Comparison of ENCODE assay signal across 8 cellular contexts in the genomic region with DNA sequence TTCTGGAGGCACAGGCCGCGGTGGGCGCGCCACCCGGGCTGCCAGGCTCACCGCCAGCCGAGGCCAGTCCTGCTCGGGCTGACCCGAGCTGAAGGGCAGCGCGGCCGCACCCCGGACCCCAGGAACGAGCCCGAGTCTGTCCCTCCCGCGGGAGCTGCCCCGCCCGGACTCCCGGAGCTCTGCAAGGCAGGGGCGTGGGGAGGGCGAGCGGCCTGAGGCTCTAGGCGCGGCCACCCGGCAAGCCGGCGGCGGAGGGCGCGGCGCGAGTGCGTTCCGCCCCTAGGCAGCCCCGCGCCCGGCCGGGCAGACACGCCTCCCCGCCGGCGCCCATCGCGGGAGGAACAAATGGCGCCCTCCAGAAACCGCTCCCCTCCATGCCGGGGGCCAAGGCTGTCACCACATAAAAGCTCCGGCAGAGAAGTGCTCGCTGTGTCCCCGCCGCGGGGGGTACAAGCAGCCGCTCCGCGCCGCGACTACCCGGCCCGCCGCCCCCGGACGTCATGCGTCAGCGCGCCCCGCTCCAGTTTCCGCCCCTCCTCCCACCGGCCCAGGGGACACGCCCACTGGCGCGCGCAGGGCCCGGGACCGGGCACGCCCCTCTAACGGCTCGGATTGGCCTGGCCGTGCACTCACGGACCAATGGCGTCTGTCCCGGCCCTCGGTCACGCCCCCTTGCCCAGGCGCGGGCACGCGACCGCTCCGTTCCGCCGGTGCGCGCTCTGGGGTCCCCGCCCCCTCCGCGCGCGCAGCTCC. TPM values are rescaled to one million over a fixed set of nuclear protein-coding genes. Genes with fewer than 3 reads are reported as not detected.
DNase-seq lines count a peak whose midpoint lies in the region; ATAC-seq and TF ChIP-seq lines count a peak whose summit lies in the region.

No MANE protein-coding gene starts in this region.

- POLR2A ChIA-PET in IMR-90 (lab: Charles Lee; ENCODE audit: unreplicated experiment) = no interaction called here

- peak overlapping the region; percentile 89 for H3K4me3 Mint-ChIP-seq in activated T-cell treated with anti-CD3 and anti-CD28 coated beads, Interleukin-2, amount 50 U/mL, for 4 hours

- intact Hi-C loops in IMR-90 (cut with micrococcal nuclease) = loop anchor here (1.0 to 10.0 kb wide), 7 partner anchors 65 to 424 kb away; partner anchors contain the start of genes FAN1 and MTMR10

- H2BK120ac ChIP-seq in IMR-90 (ENCODE audit: low read depth, low read length) = no peak overlapping the region

- H3K4me3 ChIP-seq in IMR-90 (ENCODE audit: insufficient read depth, low read depth, low read length) (peak overlapping the region; percentile 86), esophagus (ENCODE audit: low read depth in 1 of 2, low read length in 2 of 2) (peak overlapping the region; percentile 78 to 84), mucosa of rectum (ENCODE audit: low read length in 2 of 2) (peak overlapping the region; percentile 77 to 79)

- peak overlapping the region; percentile 54 for H3K4me2 ChIP-seq in IMR-90 (ENCODE audit: low read depth, low read length)

- dilution Hi-C loops in IMR-90 (cut with HindIII; ENCODE audit: low sequenced_read_pairs, unreplicated experiment) = no loop called here

- H3K36me3 ChIP-seq in IMR-90 (ENCODE audit: control insufficient read depth, insufficient read depth, low read length) = no peaks in the 10 kb centered on the region
- peaks cover 0 to 2% of the 10 kb centered on the region in 2 donors for H3K36me3 ChIP-seq in esophagus (ENCODE audit: control insufficient read depth in 2 of 2, insufficient read depth in 2 of 2, low read length in 1 of 2)
- H3K36me3 ChIP-seq in mucosa of rectum (ENCODE audit: control insufficient read depth in 2 of 2, insufficient read depth in 2 of 2, low read length in 2 of 2) = peaks cover 0 to under 1% of the 10 kb centered on the region in 2 donors

- peak overlapping the region; percentile 77 for H3K4ac ChIP-seq in IMR-90 (ENCODE audit: low read depth, low read length)

- H2AK9ac ChIP-seq in IMR-90 (replicated peaks; ENCODE audit: low read depth, low read length, poor library complexity) = peak overlapping the region; percentile 93

- no peaks in the 10 kb centered on the region for H3K27me3 Mint-ChIP-seq in activated T-cell treated with anti-CD3 and anti-CD28 coated beads, Interleukin-2, amount 50 U/mL, for 4 hours (ENCODE audit: low read depth)

- CTCF ChIA-PET in IMR-90 (lab: Yijun Ruan, JAX) = interaction anchor here (0.8 kb wide), 1 partner anchor 109 kb away, joined by 4 read pairs; no protein-coding TSS in a partner anchor

- H3K4me1 Mint-ChIP-seq in activated T-cell treated with anti-CD3 and anti-CD28 coated beads, Interleukin-2, amount 50 U/mL, for 4 hours (ENCODE audit: low read depth) = peaks cover 43% of the 10 kb centered on the region

- peaks cover 9% of the 10 kb centered on the region for H3K9me1 ChIP-seq in IMR-90 (ENCODE audit: insufficient read depth, low read length)

- 4% methylated on average over 15 of the region's 99 CpGs; no CpG with 5 or more reads in 1 of the 2 experiments for WGBS in IMR-90 (ENCODE audit: extremely low coverage in 2 of 2, insufficient read length in 1 of 2), 2 experiments
- WGBS in esophagus, 2 donors = 0 to 1% methylated on average over 74 to 99 of the region's 99 CpGs

- no peak overlapping the region for H2BK15ac ChIP-seq in IMR-90 (ENCODE audit: low read depth, low read length)

- H3K56ac ChIP-seq in IMR-90 (ENCODE audit: extremely low read depth, insufficient read depth, low read length) = peak overlapping the region; percentile 28; the same call in 1 of the 2 replicates

- peaks cover 3% of the 10 kb centered on the region for H3K36me3 Mint-ChIP-seq in activated T-cell treated with anti-CD3 and anti-CD28 coated beads, Interleukin-2, amount 50 U/mL, for 4 hours (ENCODE audit: insufficient read depth)

- in situ Hi-C loops in IMR-90 (cut with MboI; ENCODE audit: low sequenced_read_pairs) = loop anchor here (10.0 kb wide), 1 partner anchor 159 kb away; no protein-coding TSS in a partner anchor

- no peak overlapping the region for H3K23ac ChIP-seq in IMR-90 (ENCODE audit: low read depth, low read length)

- H3K9ac ChIP-seq in IMR-90 (ENCODE audit: low read depth, low read length) = peak overlapping the region; percentile 77
- peak overlapping the region; percentile 94 to 98 for H3K9ac ChIP-seq in mucosa of rectum (ENCODE audit: low read depth in 1 of 2, low read length in 2 of 2)

- TF ChIP-seq RAD21 in IMR-90 (IDR thresholded peaks at IDR 0.05; ENCODE audit: low read length) = no peak; the same call in 1 of the 2 replicates

- H3K14ac ChIP-seq in IMR-90 (replicated peaks; ENCODE audit: low read depth, low read length) = 0 out of 2 replicates have a peak overlapping the region, but pooled peaks have one; percentile 13

- H4K5ac ChIP-seq in IMR-90 (ENCODE audit: low read depth, low read length) = 0 out of 2 replicates have a peak overlapping the region, but pooled peaks have one; percentile 11

- peak overlapping the region; percentile 81 for H2BK5ac ChIP-seq in IMR-90 (ENCODE audit: low read depth, low read length, poor library complexity, severe bottlenecking)

- H4K8ac ChIP-seq in IMR-90 (ENCODE audit: low read depth in 2 of 2, low read length in 2 of 2) = peak overlapping the region; percentile 58 to 80; a peak in 2 of 4 replicates

- TF ChIP-seq POLR2A in IMR-90 (IDR thresholded peaks at IDR 0.05; ENCODE audit: low read depth, low read length) = peak; percentile 89; the same call in 1 of the 2 replicates

- DNase-seq in DMS153 treated with DMSO at 0.1 percent for 48 hours (lab: John Stamatoyannopoulos, UW; ENCODE audit: unreplicated experiment) = peak; percentile 76
- peak; percentile 97 for DNase-seq in IMR-90
- DNase-seq in OCI-M1 (lab: John Stamatoyannopoulos, UW) = peak; percentile 97
- DNase-seq in activated T-cell treated with anti-CD3 and anti-CD28 coated beads, Interleukin-2, amount 50 U/mL, for 4 hours = peak; percentile 100
- peak; percentile 100 for DNase-seq in stimulated activated CD8-positive, alpha-beta memory T cell treated with anti-CD3 and anti-CD28 coated beads, Interleukin-4, amount 100 ng/mL, for 24 hours (ENCODE audit: low read depth)

- H3K27ac ChIP-seq in IMR-90 (ENCODE audit: insufficient read depth, low read length) (peak overlapping the region; percentile 92), esophagus (ENCODE audit: low read depth in 2 of 2, low read length in 1 of 2) (peak overlapping the region; percentile 99), mucosa of rectum (ENCODE audit: low read depth in 2 of 2, low read length in 2 of 2) (peak overlapping the region; percentile 100)

- peak overlapping the region; percentile 92 for H2AFZ ChIP-seq in IMR-90 (replicated peaks; ENCODE audit: low read length, poor library complexity)

- H3K4me1 ChIP-seq in IMR-90 (ENCODE audit: control insufficient read depth, insufficient read depth, low read length) (peaks cover 7% of the 10 kb centered on the region), esophagus (ENCODE audit: control insufficient read depth in 2 of 2, insufficient read depth in 2 of 2, low read length in 1 of 2) (peaks cover 7 to 8% of the 10 kb centered on the region in 2 donors), mucosa of rectum (ENCODE audit: control insufficient read depth in 2 of 2, insufficient read depth in 2 of 2, low read length in 2 of 2) (peaks cover 26 to 34% of the 10 kb centered on the region in 2 donors)

- peak; percentile 60 for ATAC-seq in GM21576 (IDR thresholded peaks at IDR 0.05; ENCODE audit: unreplicated experiment)
- ATAC-seq in IMR-90 (ENCODE audit: low read depth) = peak; percentile 91
- ATAC-seq in activated T-cell treated with anti-CD3 and anti-CD28 coated beads, Interleukin-2, amount 50 U/mL, for 4 hours = peak; percentile 77 to 80

- no peak overlapping the region for H2AK5ac ChIP-seq in IMR-90 (ENCODE audit: low read depth, low read length)

- peaks cover 2% of the 10 kb centered on the region; the same call in 1 of the 2 replicates for H3K27me3 ChIP-seq in IMR-90 (ENCODE audit: control insufficient read depth, insufficient read depth, low read length)
- no peaks in the 10 kb centered on the region for H3K27me3 ChIP-seq in esophagus (ENCODE audit: control insufficient read depth in 1 of 2, insufficient read depth in 2 of 2, low read length in 2 of 2)
- no peaks in the 10 kb centered on the region for H3K27me3 ChIP-seq in mucosa of rectum (ENCODE audit: control insufficient read depth in 2 of 2, insufficient read depth in 2 of 2, low read length in 2 of 2)

- peaks cover 27% of the 10 kb centered on the region for H4K20me1 ChIP-seq in IMR-90 (ENCODE audit: insufficient read depth, low read length)

- no peak overlapping the region for H2BK20ac ChIP-seq in IMR-90 (ENCODE audit: low read depth, low read length)

- peaks cover 17 to 39% of the 10 kb centered on the region in 2 experiments for H3K79me1 ChIP-seq in IMR-90 (ENCODE audit: low read depth in 1 of 2, low read length in 2 of 2)

- no peak; the same call in 1 of the 2 replicates for TF ChIP-seq CTCF in IMR-90 (conservative IDR thresholded peaks at IDR 0.05; ENCODE audit: low read depth, low read length)

- H3K18ac ChIP-seq in IMR-90 (ENCODE audit: low read depth, low read length) = peak overlapping the region; percentile 21; the same call in 1 of the 2 replicates

- no peaks in the 10 kb centered on the region for H3K9me3 Mint-ChIP-seq in activated T-cell treated with anti-CD3 and anti-CD28 coated beads, Interleukin-2, amount 50 U/mL, for 4 hours

- no TSS peak for BruUV-seq in IMR-90 (replicated peaks; lab: Mats Ljungman, UMichigan)

- H3K9me3 ChIP-seq in IMR-90 (ENCODE audit: control insufficient read depth, insufficient read depth, low read length) (peaks cover 4% of the 10 kb centered on the region), esophagus (ENCODE audit: control insufficient read depth in 2 of 2, insufficient read depth in 1 of 2, low read depth in 1 of 2, low read length in 1 of 2) (no peaks in the 10 kb centered on the region), mucosa of rectum (ENCODE audit: control insufficient read depth in 2 of 2, low read length in 2 of 2) (no peaks in the 10 kb centered on the region)

- H4K91ac ChIP-seq in IMR-90 (ENCODE audit: insufficient read depth, low read depth, low read length) = peak overlapping the region; percentile 19; the same call in 1 of the 2 replicates

TF ChIP-seq in IMR-90, 13 proteins besides CTCF, POLR2A, EP300 and RAD21 (continues in another document):
- no peak for TF ChIP-seq FOS (IDR thresholded peaks at IDR 0.05; ENCODE audit: low read depth, low read length)
- no peak for TF ChIP-seq CHD1 (IDR thresholded peaks at IDR 0.05; ENCODE audit: low read depth, low read length)

RNA-seq across cellular contexts. Expression of gene KLF13, which starts 0.5 kb away (rescaled TPM):
- 9.5 and 10.8 TPM in 2 replicates for total RNA-seq in IMR-90 (2012; rRNA removed)
- polyA plus RNA-seq in IMR-90 (2012; rRNA removed) = 10.6 and 11.8 TPM in 2 replicates
- polyA plus RNA-seq in IMR-90 (2012; cell fraction: cytosol; rRNA removed) = 4.8 and 6.4 TPM in 2 replicates
- 5.8 and 7.8 TPM in 2 replicates for polyA plus RNA-seq in IMR-90 (2012; cell fraction: nucleus; rRNA removed; ENCODE audit: low replicate concordance)
- 10 to 100 TPM; 75.0 to 82.8 (median 81.8) TPM for total RNA-seq in activated T-cell treated with anti-CD3 and anti-CD28 coated beads, Interleukin-2, amount 50 U/mL, for 4 hours
- 10 to 100 TPM in 1 of 2 donors, 1 to 10 TPM in 1; 9.0 to 20.9 TPM for polyA plus RNA-seq in esophagus

Comparison
In these comparisons a context has a peak if more than half of its experiments do, and no peak if none do; other contexts are left out.
1. Peak in every context shown above with its lines: DNase-seq, ATAC-seq, H3K4me3 ChIP-seq and H3K27ac ChIP-seq.